13 cellular contexts compared by ENCODE assay signal in genomic region chr3:180871901-180872300, GRCh38. TPM values are rescaled to one million over a fixed set of nuclear protein-coding genes. Genes with fewer than 3 reads are reported as not detected.
DNase-seq lines count a peak whose midpoint lies in the region; ATAC-seq and TF ChIP-seq lines count a peak whose summit lies in the region.
"Had no signal": no experiment of that assay in that cellular context is flagged by ENCODE, and none has a peak within 500 bp of the region (broad histone marks: within the 10 kb centered on the region; RNA-seq: fewer than 3 reads in every experiment).

No MANE protein-coding gene starts in this region.

- no peaks in the 10 kb centered on the region for H3K36me3 ChIP-seq in tibial artery

- TF ChIP-seq CTCF in tibial artery (IDR thresholded peaks at IDR 0.05), result no peak

- DNase-seq in HT1080 (ENCODE audit: low read depth) (peak; percentile 61), astrocyte of the hippocampus (ENCODE audit: low read depth, low spot score) (peak; percentile 57), right cardiac atrium (no peak), tibial artery (no peak), kidney glomerular epithelial cell (lab: John Stamatoyannopoulos, UW) (no peak), amniotic stem cell (lab: John Stamatoyannopoulos, UW) (no peak), G401 (ENCODE audit: low spot score) (no peak)
- DNase-seq: activated CD8-positive, alpha-beta memory T cell treated with anti-CD3 and anti-CD28 coated beads for 24 hours; CD8-positive, alpha-beta T cell; central memory CD4-positive, alpha-beta T cell; naive B cell; NCI-H226; trophoblast cell had no signal

- peak; percentile 88 to 89 for ATAC-seq in right cardiac atrium
- ATAC-seq: CD8-positive, alpha-beta T cell had no signal

- H3K27me3 ChIP-seq in right cardiac atrium (ENCODE audit: control insufficient read depth, insufficient read depth), result no peaks in the 10 kb centered on the region
- H3K27me3 ChIP-seq in tibial artery, result no peaks in the 10 kb centered on the region

- H3K9me3 ChIP-seq in right cardiac atrium (ENCODE audit: control insufficient read depth, low read length), result no peaks in the 10 kb centered on the region
- no peaks in the 10 kb centered on the region for H3K9me3 ChIP-seq in tibial artery

- H3K4me1 ChIP-seq in right cardiac atrium (ENCODE audit: control insufficient read depth, insufficient read depth, low read length) (peaks cover 6% of the 10 kb centered on the region), tibial artery (peaks cover 0 to 24% (median 4%) of the 10 kb centered on the region in 4 donors)

- no peak overlapping the region for H3K4me3 ChIP-seq in right cardiac atrium (ENCODE audit: low read length)
- H3K4me3 ChIP-seq in tibial artery, result no peak overlapping the region

- intact Hi-C loops in right cardiac atrium (cut with DNase I) (no loop called here), tibial artery (cut with DNase I; ENCODE audit: low total_unique reads) (no loop called here)

- no peak overlapping the region for H3K27ac ChIP-seq in right cardiac atrium (ENCODE audit: low read length)
- peak overlapping the region; percentile 16 to 43 for H3K27ac ChIP-seq in tibial artery

- 21% methylated on average over 3 of the region's 3 CpGs for WGBS in right cardiac atrium

- in situ Hi-C loops in G401 (cut with HindIII; ENCODE audit: low sequenced_read_pairs), result no loop called here

RNA-seq across cellular contexts. Expression of gene FXR1, which starts 40.6 kb away (rescaled TPM):
- total RNA-seq in HT1080 (2014; rRNA removed; shearing (Covaris generic)), result 162 and 168 TPM in 2 replicates
- 260 and 304 TPM in 2 replicates for polyA plus RNA-seq in HT1080 (2015; cell fraction: cytosol; rRNA removed)
- polyA plus RNA-seq in HT1080 (2015; cell fraction: nucleus; rRNA removed), result 335 and 374 TPM in 2 replicates
- 100 to 1,000 TPM; 178 to 267 (median 242) TPM for total RNA-seq in right cardiac atrium
- 184 TPM for polyA plus RNA-seq in right cardiac atrium
- total RNA-seq in G401 (2014; rRNA removed; shearing (Covaris generic)), result 139 and 142 TPM in 2 replicates

Comparison
In these comparisons a context has a peak if more than half of its experiments do, and no peak if none do; other contexts are left out.
1. DNase-seq: peak in HT1080 (single experiment) and astrocyte of the hippocampus (single experiment); none in right cardiac atrium (0 of 3), tibial artery (0 of 2), kidney glomerular epithelial cell (single experiment), amniotic stem cell (single experiment) and G401 (single experiment).